In genomic region chr9:129139993-129140396, GRCh38 we compare ENCODE assay signal across 8 cellular contexts.
DNase-seq lines count a peak whose midpoint lies in the region; ATAC-seq and TF ChIP-seq lines count a peak whose summit lies in the region.

No MANE protein-coding gene starts in this region.

- peak; percentile 40 for TF ChIP-seq POLR2A in GM18526 (IDR thresholded peaks at IDR 0.05; ENCODE audit: extremely low read depth, insufficient read length)

- peak overlapping the region; percentile 100 for H3K27ac ChIP-seq in cingulate gyrus (ENCODE audit: low read depth, low read length)
- peak overlapping the region; percentile 100 for H3K27ac ChIP-seq in layer of hippocampus (ENCODE audit: low read depth, low read length)

- DNase-seq in 8988T (peak; percentile 88), NCI-H226 (peak; percentile 98)
- DNase-seq in activated CD4-positive, alpha-beta T cell treated with anti-CD3 and anti-CD28 coated beads for 4 hours = peak; percentile 82 to 84
- peak; percentile 88 for DNase-seq in stimulated activated CD4-positive, alpha-beta T cell treated with anti-CD3 and anti-CD28 coated beads, Interleukin-1b, Interleukin-23, amount 100 ng/mL, for 48 hours

- ATAC-seq in HG03139 (IDR thresholded peaks at IDR 0.05; ENCODE audit: unreplicated experiment) = peak; percentile 38

- no peaks in the 10 kb centered on the region for H3K27me3 ChIP-seq in layer of hippocampus (ENCODE audit: control insufficient read depth, insufficient read depth, low read length)

Comparison
In these comparisons a context has a peak if more than half of its experiments do, and no peak if none do; other contexts are left out.
1. Peak in every context shown above with its lines: DNase-seq, ATAC-seq and H3K27ac ChIP-seq.